In the genomic region with DNA sequence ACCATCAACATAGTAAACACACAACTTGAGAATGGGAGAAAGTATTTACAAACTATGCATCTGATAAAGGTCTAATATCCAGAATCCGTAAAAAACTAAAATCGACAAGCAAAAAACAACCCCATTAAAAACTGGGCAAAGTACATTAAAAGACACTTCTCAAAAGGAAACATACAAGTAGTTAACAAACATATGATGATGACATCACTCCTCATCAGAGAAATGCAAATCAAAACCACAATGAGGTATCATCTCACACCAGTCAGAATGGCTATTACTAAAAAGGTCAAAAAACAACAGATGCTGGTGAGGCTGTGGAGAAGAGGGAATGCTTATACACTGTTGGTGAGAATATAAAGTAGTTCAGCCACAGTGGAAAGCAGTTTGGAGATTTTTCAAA, we compare ENCODE assay signal across 19 cellular contexts.
"Had no signal": no experiment of that assay in that cellular context is flagged by ENCODE, and none has a peak within 500 bp of the region (broad histone marks: within the 10 kb centered on the region; RNA-seq: fewer than 3 reads in every experiment).

No MANE protein-coding gene starts in this region.

- H3K27ac ChIP-seq: dorsolateral prefrontal cortex, gastroesophageal sphincter, hepatocyte, neutrophil, sigmoid colon, skin epidermis, stomach, thoracic aorta, transverse colon had no signal

- H3K4me3 ChIP-seq: dorsolateral prefrontal cortex, gastroesophageal sphincter, hepatocyte, sigmoid colon, skin epidermis, stomach, thoracic aorta, transverse colon had no signal

- H3K36me3 ChIP-seq: gastroesophageal sphincter, neutrophil, sigmoid colon, stomach, thoracic aorta, transverse colon had no signal

- FAIRE-seq: endometrium had no signal

- DNase-seq: cortex of kidney; dorsolateral prefrontal cortex; effector memory CD4-positive, alpha-beta T cell; foreskin fibroblast; mesendoderm; naive thymus-derived CD8-positive, alpha-beta T cell; posterior cingulate gyrus; sigmoid colon; stimulated activated naive CD4-positive, alpha-beta T cell; stomach; substantia nigra; transverse colon had no signal

- ATAC-seq: esophagus mucosa; gastroesophageal sphincter; naive thymus-derived CD8-positive, alpha-beta T cell had no signal

- H3K27me3 ChIP-seq: gastroesophageal sphincter, hepatocyte, neutrophil, sigmoid colon, stomach, transverse colon had no signal

- H3K79me2 ChIP-seq: hepatocyte had no signal

- H2AFZ ChIP-seq: hepatocyte had no signal

- H3K4me1 ChIP-seq: gastroesophageal sphincter, sigmoid colon, stomach, transverse colon had no signal

- H3K9me3 ChIP-seq: gastroesophageal sphincter, neutrophil, sigmoid colon, stomach, thoracic aorta, transverse colon had no signal

- H3K4me2 ChIP-seq: hepatocyte had no signal
